ENCODE assay signal across 28 cellular contexts in the genomic region with DNA sequence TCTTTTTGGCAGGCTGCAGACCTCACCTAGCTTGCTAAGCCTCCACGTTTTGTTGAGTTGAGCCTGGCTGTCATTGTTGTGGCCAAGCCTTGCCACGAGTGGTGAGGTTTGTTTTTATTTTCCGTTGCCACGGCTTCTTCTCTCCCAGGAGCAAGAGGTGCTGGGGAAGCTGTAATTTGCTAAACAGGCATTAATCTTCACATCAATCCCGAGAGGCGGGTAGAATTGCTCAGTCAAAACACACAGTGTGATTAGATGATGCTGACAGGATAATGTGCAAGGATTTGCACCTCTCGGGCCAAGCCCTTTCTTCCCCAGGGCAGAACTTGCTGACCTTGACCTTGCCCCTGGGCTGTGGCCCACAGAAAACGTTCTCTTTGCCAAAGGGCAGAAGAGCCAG.
"Had no signal": no experiment of that assay in that cellular context is flagged by ENCODE, and none has a peak within 500 bp of the region (broad histone marks: within the 10 kb centered on the region; RNA-seq: fewer than 3 reads in every experiment).

No MANE protein-coding gene starts in this region.

- H3K9me3 Mint-ChIP-seq: activated CD4-positive, alpha-beta T cell treated with anti-CD3 and anti-CD28 coated beads, Interleukin-2, amount 10 ng/mL, durations not matched to agents 7 days and 5 days; activated CD8-positive, alpha-beta T cell treated with anti-CD3 and anti-CD28 coated beads for 36 hours; activated naive CD4-positive, alpha-beta T cell treated with anti-CD3 and anti-CD28 coated beads, Interleukin-2, amount 10 ng/mL, durations not matched to agents 7 days and 5 days; activated naive CD8-positive, alpha-beta T cell treated with anti-CD3 and anti-CD28 coated beads, Interleukin-2, amount 50 U/mL, for 24 hours; natural killer cell treated with Interleukin-12 subunit alpha and Interleukin-12 subunit beta and Interleukin-15 and Interleukin-18, amount 100 ng/mL, for 72 hours; T-helper 2 cell treated with Interferon-gamma antibody and Interleukin-4, amounts not matched to agents 5 μg/mL and 100 μg/mL, for 36 hours had no signal

- DNase-seq: activated CD4-positive, alpha-beta T cell treated with anti-CD3 and anti-CD28 coated beads, Interleukin-2, amount 10 ng/mL, durations not matched to agents 7 days and 5 days; activated CD4-positive, CD25-positive, alpha-beta regulatory T cell treated with anti-CD3 and anti-CD28 coated beads, Interleukin-2, amount 50 U/mL, for 72 hours; activated CD8-positive, alpha-beta memory T cell treated with anti-CD3 and anti-CD28 coated beads, Interleukin-2, amount 10 ng/mL, durations not matched to agents 7 days and 5 days; activated CD8-positive, alpha-beta T cell treated with anti-CD3 and anti-CD28 coated beads for 36 hours; activated effector memory CD4-positive, alpha-beta T cell treated with anti-CD3 and anti-CD28 coated beads, Interleukin-2, amount 50 U/mL, for 16 hours; activated naive CD4-positive, alpha-beta T cell treated with anti-CD3 and anti-CD28 coated beads, Interleukin-2, amount 10 ng/mL, durations not matched to agents 7 days and 5 days; activated naive CD8-positive, alpha-beta T cell treated with anti-CD3 and anti-CD28 coated beads, Interleukin-2, amount 50 U/mL, for 24 hours; activated T-cell treated with anti-CD3 and anti-CD28 coated beads for 4 hours; anterior cingulate cortex; brain microvascular endothelial cell; caudate nucleus; dermis blood vessel endothelial cell; effector CD8-positive, alpha-beta T cell; erythroblast; foreskin fibroblast; left lung; midbrain; nucleus accumbens; spleen; stimulated activated CD4-positive, alpha-beta T cell treated with anti-CD3 and anti-CD28 coated beads, Interleukin-4, amount 100 ng/mL, for 1 hour; stimulated activated naive CD4-positive, alpha-beta T cell; testis; trophoblast cell; uterus; WERI-Rb-1 had no signal

- H3K4me3 Mint-ChIP-seq: activated CD4-positive, alpha-beta T cell treated with anti-CD3 and anti-CD28 coated beads, Interleukin-2, amount 10 ng/mL, durations not matched to agents 7 days and 5 days; activated CD8-positive, alpha-beta memory T cell treated with anti-CD3 and anti-CD28 coated beads, Interleukin-2, amount 10 ng/mL, durations not matched to agents 7 days and 5 days; activated CD8-positive, alpha-beta T cell treated with anti-CD3 and anti-CD28 coated beads for 36 hours; activated naive CD4-positive, alpha-beta T cell treated with anti-CD3 and anti-CD28 coated beads, Interleukin-2, amount 10 ng/mL, durations not matched to agents 7 days and 5 days; activated naive CD8-positive, alpha-beta T cell treated with anti-CD3 and anti-CD28 coated beads, Interleukin-2, amount 50 U/mL, for 24 hours; natural killer cell treated with Interleukin-12 subunit alpha and Interleukin-12 subunit beta and Interleukin-15 and Interleukin-18, amount 100 ng/mL, for 72 hours; T-helper 2 cell treated with Interferon-gamma antibody and Interleukin-4, amounts not matched to agents 5 μg/mL and 100 μg/mL, for 36 hours had no signal

- H3K27ac Mint-ChIP-seq: activated CD4-positive, alpha-beta T cell treated with anti-CD3 and anti-CD28 coated beads, Interleukin-2, amount 10 ng/mL, durations not matched to agents 7 days and 5 days; activated CD8-positive, alpha-beta memory T cell treated with anti-CD3 and anti-CD28 coated beads, Interleukin-2, amount 10 ng/mL, durations not matched to agents 7 days and 5 days; activated CD8-positive, alpha-beta T cell treated with anti-CD3 and anti-CD28 coated beads for 36 hours; activated naive CD4-positive, alpha-beta T cell treated with anti-CD3 and anti-CD28 coated beads, Interleukin-2, amount 10 ng/mL, durations not matched to agents 7 days and 5 days; activated naive CD8-positive, alpha-beta T cell treated with anti-CD3 and anti-CD28 coated beads, Interleukin-2, amount 50 U/mL, for 24 hours; natural killer cell treated with Interleukin-12 subunit alpha and Interleukin-12 subunit beta and Interleukin-15 and Interleukin-18, amount 100 ng/mL, for 72 hours; progenitor cell of endocrine pancreas; T-helper 2 cell treated with Interferon-gamma antibody and Interleukin-4, amounts not matched to agents 5 μg/mL and 100 μg/mL, for 36 hours had no signal

- ATAC-seq: activated CD8-positive, alpha-beta memory T cell treated with anti-CD3 and anti-CD28 coated beads, Interleukin-2, amount 10 ng/mL, durations not matched to agents 7 days and 5 days; activated CD8-positive, alpha-beta T cell treated with anti-CD3 and anti-CD28 coated beads for 36 hours; activated naive CD8-positive, alpha-beta T cell treated with anti-CD3 and anti-CD28 coated beads, Interleukin-2, amount 50 U/mL, for 24 hours; left lung; natural killer cell treated with Interleukin-12 subunit alpha and Interleukin-12 subunit beta and Interleukin-15 and Interleukin-18, amount 100 ng/mL, for 72 hours had no signal

- H3K36me3 Mint-ChIP-seq: activated CD8-positive, alpha-beta memory T cell treated with anti-CD3 and anti-CD28 coated beads, Interleukin-2, amount 10 ng/mL, durations not matched to agents 7 days and 5 days; activated naive CD4-positive, alpha-beta T cell treated with anti-CD3 and anti-CD28 coated beads, Interleukin-2, amount 10 ng/mL, durations not matched to agents 7 days and 5 days; natural killer cell treated with Interleukin-12 subunit alpha and Interleukin-12 subunit beta and Interleukin-15 and Interleukin-18, amount 100 ng/mL, for 72 hours had no signal

- H3K27me3 Mint-ChIP-seq: activated CD4-positive, alpha-beta T cell treated with anti-CD3 and anti-CD28 coated beads, Interleukin-2, amount 10 ng/mL, durations not matched to agents 7 days and 5 days; activated CD8-positive, alpha-beta memory T cell treated with anti-CD3 and anti-CD28 coated beads, Interleukin-2, amount 10 ng/mL, durations not matched to agents 7 days and 5 days; activated CD8-positive, alpha-beta T cell treated with anti-CD3 and anti-CD28 coated beads for 36 hours; activated naive CD8-positive, alpha-beta T cell treated with anti-CD3 and anti-CD28 coated beads, Interleukin-2, amount 50 U/mL, for 24 hours; progenitor cell of endocrine pancreas had no signal

- H3K4me1 Mint-ChIP-seq: activated CD4-positive, alpha-beta T cell treated with anti-CD3 and anti-CD28 coated beads, Interleukin-2, amount 10 ng/mL, durations not matched to agents 7 days and 5 days; activated CD8-positive, alpha-beta memory T cell treated with anti-CD3 and anti-CD28 coated beads, Interleukin-2, amount 10 ng/mL, durations not matched to agents 7 days and 5 days; activated naive CD4-positive, alpha-beta T cell treated with anti-CD3 and anti-CD28 coated beads, Interleukin-2, amount 10 ng/mL, durations not matched to agents 7 days and 5 days; activated naive CD8-positive, alpha-beta T cell treated with anti-CD3 and anti-CD28 coated beads, Interleukin-2, amount 50 U/mL, for 24 hours had no signal
